ENCODE assay signal across 23 cellular contexts in genomic region chr2:154092571-154092970, GRCh38.
DNase-seq lines count a peak whose midpoint lies in the region; FAIRE-seq and TF ChIP-seq lines count a peak whose summit lies in the region.
"Had no signal": no experiment of that assay in that cellular context is flagged by ENCODE, and none has a peak within 500 bp of the region (broad histone marks: within the 10 kb centered on the region; RNA-seq: fewer than 3 reads in every experiment).

No MANE protein-coding gene starts in this region.

- POLR2A ChIA-PET in activated CD4-positive, alpha-beta memory T cell treated with anti-CD3 and anti-CD28 coated beads for 36 hours (lab: Charles Lee) = no interaction called here
- POLR2A ChIA-PET in activated CD4-positive, alpha-beta memory T cell treated with anti-CD3 and anti-CD28 coated beads, Interleukin-2, amount 10 ng/mL, durations not matched to agents 7 days and 5 days (lab: Charles Lee) = no interaction called here

- H3K27me3 Mint-ChIP-seq in activated CD4-positive, alpha-beta memory T cell treated with anti-CD3 and anti-CD28 coated beads for 36 hours = no peaks in the 10 kb centered on the region
- H3K27me3 Mint-ChIP-seq in activated CD4-positive, alpha-beta memory T cell treated with anti-CD3 and anti-CD28 coated beads, Interleukin-2, amount 10 ng/mL, durations not matched to agents 7 days and 5 days = no peaks in the 10 kb centered on the region
- H3K27me3 Mint-ChIP-seq: CD4-positive, alpha-beta memory T cell; CD4-positive, CD25-positive, alpha-beta regulatory T cell; CD8-positive, alpha-beta memory T cell had no signal

- no peaks in the 10 kb centered on the region for H3K9me3 Mint-ChIP-seq in activated CD4-positive, alpha-beta memory T cell treated with anti-CD3 and anti-CD28 coated beads for 36 hours
- peaks cover 4% of the 10 kb centered on the region for H3K9me3 Mint-ChIP-seq in activated CD4-positive, alpha-beta memory T cell treated with anti-CD3 and anti-CD28 coated beads, Interleukin-2, amount 10 ng/mL, durations not matched to agents 7 days and 5 days

- no peak for DNase-seq in activated CD4-positive, alpha-beta memory T cell treated with anti-CD3 and anti-CD28 coated beads for 36 hours
- DNase-seq in activated CD4-positive, alpha-beta memory T cell treated with anti-CD3 and anti-CD28 coated beads, Interleukin-2, amount 10 ng/mL, durations not matched to agents 7 days and 5 days = no peak
- no peak for DNase-seq in H54 (ENCODE audit: insufficient read length, low spot score)
- DNase-seq in cerebellar nuclear complex (lab: John Stamatoyannopoulos, UW) = peak; percentile 15 to 29
- DNase-seq in NCI-H446 (lab: John Stamatoyannopoulos, UW) = no peak
- no peak for DNase-seq in activated CD4-positive, alpha-beta T cell treated with anti-CD3 and anti-CD28 coated beads for 4 hours
- DNase-seq: 8988T; ACHN; BE2C; CD4-positive, alpha-beta memory T cell; CD4-positive, CD25-positive, alpha-beta regulatory T cell; CD8-positive, alpha-beta memory T cell; COR-L47; DMS 273 treated with DMSO at 0.1 percent for 48 hours; DMS153; DMS53; DMS79; DND-41; EL; GF-D8 had no signal

- no peak for TF ChIP-seq POLR2A in H54 (IDR thresholded peaks at IDR 0.05; ENCODE audit: low read depth, low read length)

- peak overlapping the region; percentile 14 for H3K27ac Mint-ChIP-seq in activated CD4-positive, alpha-beta memory T cell treated with anti-CD3 and anti-CD28 coated beads for 36 hours
- no peak overlapping the region for H3K27ac Mint-ChIP-seq in activated CD4-positive, alpha-beta memory T cell treated with anti-CD3 and anti-CD28 coated beads, Interleukin-2, amount 10 ng/mL, durations not matched to agents 7 days and 5 days
- H3K27ac Mint-ChIP-seq: CD14-positive monocyte; CD4-positive, alpha-beta memory T cell; CD4-positive, CD25-positive, alpha-beta regulatory T cell; CD8-positive, alpha-beta memory T cell had no signal

- no peaks in the 10 kb centered on the region for H3K36me3 Mint-ChIP-seq in activated CD4-positive, alpha-beta memory T cell treated with anti-CD3 and anti-CD28 coated beads for 36 hours
- no peaks in the 10 kb centered on the region for H3K36me3 Mint-ChIP-seq in activated CD4-positive, alpha-beta memory T cell treated with anti-CD3 and anti-CD28 coated beads, Interleukin-2, amount 10 ng/mL, durations not matched to agents 7 days and 5 days (ENCODE audit: low read depth)
- H3K36me3 Mint-ChIP-seq: CD14-positive monocyte; CD4-positive, alpha-beta memory T cell; CD4-positive, CD25-positive, alpha-beta regulatory T cell; CD8-positive, alpha-beta memory T cell had no signal

- H3K4me1 Mint-ChIP-seq in activated CD4-positive, alpha-beta memory T cell treated with anti-CD3 and anti-CD28 coated beads for 36 hours (ENCODE audit: low read depth) = no peaks in the 10 kb centered on the region
- H3K4me1 Mint-ChIP-seq in activated CD4-positive, alpha-beta memory T cell treated with anti-CD3 and anti-CD28 coated beads, Interleukin-2, amount 10 ng/mL, durations not matched to agents 7 days and 5 days = no peaks in the 10 kb centered on the region
- H3K4me1 Mint-ChIP-seq: CD14-positive monocyte; CD4-positive, alpha-beta memory T cell; CD4-positive, CD25-positive, alpha-beta regulatory T cell; CD8-positive, alpha-beta memory T cell had no signal

- intact Hi-C loops in activated CD4-positive, alpha-beta memory T cell treated with anti-CD3 and anti-CD28 coated beads for 36 hours (cut with micrococcal nuclease) = no loop called here

- FAIRE-seq in H54 (lab: Jason Lieb, UNC) = peak; percentile 38
- FAIRE-seq: GM12891, GM19239 had no signal

- CTCF ChIA-PET in activated CD4-positive, alpha-beta memory T cell treated with anti-CD3 and anti-CD28 coated beads for 36 hours (lab: Charles Lee) = no interaction called here
- CTCF ChIA-PET in activated CD4-positive, alpha-beta memory T cell treated with anti-CD3 and anti-CD28 coated beads, Interleukin-2, amount 10 ng/mL, durations not matched to agents 7 days and 5 days (lab: Charles Lee) = no interaction called here

- H3K4me3 Mint-ChIP-seq in activated CD4-positive, alpha-beta memory T cell treated with anti-CD3 and anti-CD28 coated beads for 36 hours = no peak overlapping the region
- no peak overlapping the region for H3K4me3 Mint-ChIP-seq in activated CD4-positive, alpha-beta memory T cell treated with anti-CD3 and anti-CD28 coated beads, Interleukin-2, amount 10 ng/mL, durations not matched to agents 7 days and 5 days
- H3K4me3 Mint-ChIP-seq: CD14-positive monocyte; CD4-positive, alpha-beta memory T cell; CD4-positive, CD25-positive, alpha-beta regulatory T cell; CD8-positive, alpha-beta memory T cell had no signal

Comparison
In these comparisons a context has a peak if more than half of its experiments do, and no peak if none do; other contexts are left out.
1. DNase-seq: peak in cerebellar nuclear complex (2 of 2); none in activated CD4-positive, alpha-beta memory T cell treated with anti-CD3 and anti-CD28 coated beads for 36 hours (single experiment), activated CD4-positive, alpha-beta memory T cell treated with anti-CD3 and anti-CD28 coated beads, Interleukin-2, amount 10 ng/mL, durations not matched to agents 7 days and 5 days (single experiment), H54 (single experiment), NCI-H446 (0 of 2) and activated CD4-positive, alpha-beta T cell treated with anti-CD3 and anti-CD28 coated beads for 4 hours (0 of 2).